In genomic region chr11:75562048-75562835, GRCh38 we compare ENCODE assay signal across 1 cellular context.
TF ChIP-seq lines count a peak whose summit lies in the region.

Gene SERPINH1 (plus strand): TSS chr11:75562253. CDS start chr11:75566350, 4,097 bp downstream.

TF ChIP-seq in HepG2, 621 proteins besides CTCF, POLR2A, EP300 and RAD21 (continued from another document and continues in another):
- 0 out of 2 replicates have a peak, but pooled peaks have one; percentile 16 for TF ChIP-seq ZNF142 (CRISPR knock-in tag; IDR thresholded peaks at IDR 0.05)
- no peak for TF ChIP-seq ZFP1 (CRISPR knock-in tag; IDR thresholded peaks at IDR 0.05)
- TF ChIP-seq KLF15 (CRISPR knock-in tag; IDR thresholded peaks at IDR 0.05; ENCODE audit: borderline replicate concordance), result no peak
- TF ChIP-seq ZNF619 (CRISPR knock-in tag; IDR thresholded peaks at IDR 0.05), result no peak
- TF ChIP-seq HMGA1 (CRISPR knock-in tag; conservative IDR thresholded peaks at IDR 0.05), result no peak
- 0 out of 2 replicates have a peak, but pooled peaks have one; percentile 12 for TF ChIP-seq TOE1 (CRISPR knock-in tag; IDR thresholded peaks at IDR 0.05)
- no peak for TF ChIP-seq ZFP36L2 (CRISPR knock-in tag; IDR thresholded peaks at IDR 0.05)
- no peak for TF ChIP-seq PAXIP1 (CRISPR knock-in tag; conservative IDR thresholded peaks at IDR 0.05)
- no peak for TF ChIP-seq RBM22 (optimal IDR thresholded peaks at IDR 0.05; ENCODE audit: low read length)
- no peak for TF ChIP-seq ZBTB7B (CRISPR knock-in tag; IDR thresholded peaks at IDR 0.05)
- TF ChIP-seq ZNF292 (CRISPR knock-in tag; IDR thresholded peaks at IDR 0.05; ENCODE audit: borderline replicate concordance, low read depth), result no peak
- TF ChIP-seq FUBP1 (CRISPR knock-in tag; IDR thresholded peaks at IDR 0.05; ENCODE audit: borderline replicate concordance), result no peak
- TF ChIP-seq REPIN1 (CRISPR knock-in tag; IDR thresholded peaks at IDR 0.05; ENCODE audit: borderline replicate concordance, low read depth), result 0 out of 2 replicates have a peak, but pooled peaks have one; percentile 26
- no peak for TF ChIP-seq SMARCE1 (IDR thresholded peaks at IDR 0.05; ENCODE audit: borderline replicate concordance)
- TF ChIP-seq ZNF234 (CRISPR knock-in tag; conservative IDR thresholded peaks at IDR 0.05), result no peak
- no peak for TF ChIP-seq ZNF761 (CRISPR knock-in tag; conservative IDR thresholded peaks at IDR 0.05)
- TF ChIP-seq NFKBIZ (CRISPR knock-in tag; IDR thresholded peaks at IDR 0.05), result no peak
- no peak for TF ChIP-seq TBX3 (IDR thresholded peaks at IDR 0.05; ENCODE audit: borderline replicate concordance)
- TF ChIP-seq ZNF589 (CRISPR knock-in tag; conservative IDR thresholded peaks at IDR 0.05), result no peak
- TF ChIP-seq AKAP8 (CRISPR knock-in tag; IDR thresholded peaks at IDR 0.05), result no peak
- TF ChIP-seq NR2F6 (IDR thresholded peaks at IDR 0.05), result no peak
- no peak for TF ChIP-seq NR2F6 (CRISPR knock-in tag; IDR thresholded peaks at IDR 0.05)
- TF ChIP-seq ETS1 (CRISPR knock-in tag; IDR thresholded peaks at IDR 0.05), result no peak
- TF ChIP-seq ZZZ3 (CRISPR knock-in tag; IDR thresholded peaks at IDR 0.05; ENCODE audit: borderline replicate concordance), result no peak
- TF ChIP-seq CCAR2 (optimal IDR thresholded peaks at IDR 0.05; ENCODE audit: low read depth, low read length), result no peak
- TF ChIP-seq ZNF468 (CRISPR knock-in tag; IDR thresholded peaks at IDR 0.05), result no peak
- TF ChIP-seq BCL6 (CRISPR knock-in tag; IDR thresholded peaks at IDR 0.05), result no peak
- TF ChIP-seq ELF1 (CRISPR knock-in tag; IDR thresholded peaks at IDR 0.05), result peak; percentile 67
- no peak; the same call in 1 of the 2 replicates for TF ChIP-seq NR2C2 (CRISPR knock-in tag; IDR thresholded peaks at IDR 0.05; ENCODE audit: borderline replicate concordance)
- TF ChIP-seq POGZ (CRISPR knock-in tag; IDR thresholded peaks at IDR 0.05), result 0 out of 2 replicates have a peak, but pooled peaks have one; percentile 65
- peak; percentile 46; the same call in 1 of the 2 replicates for TF ChIP-seq YEATS2 (CRISPR knock-in tag; IDR thresholded peaks at IDR 0.05; ENCODE audit: borderline replicate concordance)
- TF ChIP-seq ZMAT3 (CRISPR knock-in tag; conservative IDR thresholded peaks at IDR 0.05), result peak; percentile 46; the same call in 1 of the 2 replicates
- TF ChIP-seq MED1 (CRISPR knock-in tag; IDR thresholded peaks at IDR 0.05), result peak; percentile 63; the same call in 1 of the 2 replicates
- TF ChIP-seq SSRP1 (CRISPR knock-in tag; IDR thresholded peaks at IDR 0.05), result no peak
- TF ChIP-seq JARID2 (CRISPR knock-in tag; IDR thresholded peaks at IDR 0.05; ENCODE audit: insufficient replicate concordance), result no peak
- no peak for TF ChIP-seq GZF1 (CRISPR knock-in tag; IDR thresholded peaks at IDR 0.05)
- no peak for TF ChIP-seq KLF11 (CRISPR knock-in tag; IDR thresholded peaks at IDR 0.05)
- peak; percentile 34; the same call in 1 of the 2 replicates for TF ChIP-seq ZNF792 (CRISPR knock-in tag; IDR thresholded peaks at IDR 0.05)
- no peak for TF ChIP-seq RFX1 (IDR thresholded peaks at IDR 0.05)
- peak; percentile 57; the same call in 1 of the 2 replicates for TF ChIP-seq ZBTB20 (CRISPR knock-in tag; IDR thresholded peaks at IDR 0.05; ENCODE audit: borderline replicate concordance, low read depth)
- no peak for TF ChIP-seq DDIT3 (CRISPR knock-in tag; IDR thresholded peaks at IDR 0.05)
- TF ChIP-seq MAZ (IDR thresholded peaks at IDR 0.05; ENCODE audit: borderline replicate concordance, low read depth, low read length), result peak; percentile 40; the same call in 1 of the 2 replicates
- TF ChIP-seq MAZ (CRISPR knock-in tag; IDR thresholded peaks at IDR 0.05; ENCODE audit: low read depth), result no peak
- TF ChIP-seq MXD1 (CRISPR knock-in tag; IDR thresholded peaks at IDR 0.05), result 0 out of 2 replicates have a peak, but pooled peaks have one; percentile 56
- no peak for TF ChIP-seq ZNF672 (CRISPR knock-in tag; IDR thresholded peaks at IDR 0.05)
- TF ChIP-seq XRCC5 (optimal IDR thresholded peaks at IDR 0.05; ENCODE audit: low read length), result peak; percentile 12
- TF ChIP-seq RXRB (CRISPR knock-in tag; IDR thresholded peaks at IDR 0.05; ENCODE audit: borderline replicate concordance), result no peak
- 0 out of 2 replicates have a peak, but pooled peaks have one; percentile 19 for TF ChIP-seq ZNF317 (CRISPR knock-in tag; IDR thresholded peaks at IDR 0.05)
- no peak for TF ChIP-seq ZBTB43 (CRISPR knock-in tag; conservative IDR thresholded peaks at IDR 0.05)
- no peak for TF ChIP-seq ZNF160 (CRISPR knock-in tag; IDR thresholded peaks at IDR 0.05)
- no peak for TF ChIP-seq SATB2 (CRISPR knock-in tag; IDR thresholded peaks at IDR 0.05)
- TF ChIP-seq SALL2 (CRISPR knock-in tag; IDR thresholded peaks at IDR 0.05), result 0 out of 2 replicates have a peak, but pooled peaks have one; percentile 21
- no peak for TF ChIP-seq SMAD3 (CRISPR knock-in tag; IDR thresholded peaks at IDR 0.05)
- no peak for TF ChIP-seq ZNF501 (CRISPR knock-in tag; IDR thresholded peaks at IDR 0.05)
- TF ChIP-seq DNMT3B (CRISPR knock-in tag; conservative IDR thresholded peaks at IDR 0.05), result no peak
- TF ChIP-seq UBTF (CRISPR knock-in tag; IDR thresholded peaks at IDR 0.05), result peak; percentile 74
- TF ChIP-seq CENPBD1 (CRISPR knock-in tag; IDR thresholded peaks at IDR 0.05; ENCODE audit: borderline replicate concordance, low read depth), result no peak
- TF ChIP-seq SNAPC2 (CRISPR knock-in tag; IDR thresholded peaks at IDR 0.05), result no peak
